Comparison of ENCODE assay signal across 11 cellular contexts in genomic region chr15:89409184-89409992, GRCh38.
DNase-seq lines count a peak whose midpoint lies in the region; ATAC-seq and TF ChIP-seq lines count a peak whose summit lies in the region.
"Had no signal": no experiment of that assay in that cellular context is flagged by ENCODE, and none has a peak within 500 bp of the region (broad histone marks: within the 10 kb centered on the region; RNA-seq: fewer than 3 reads in every experiment).

No MANE protein-coding gene starts in this region.

- no peak overlapping the region for H4K91ac ChIP-seq in neuronal stem cell (ENCODE audit: low read depth, low read length, poor library complexity)

- no CpG with 5 or more reads among the region's 53 CpGs for WGBS in neuronal stem cell (ENCODE audit: extremely low coverage in 2 of 2, insufficient read length in 2 of 2, insufficient replicate concordance in 1 of 2), 2 donors

- peak overlapping the region; percentile 25 for H2BK5ac ChIP-seq in neuronal stem cell (ENCODE audit: low read length)

- peak overlapping the region; percentile 39 for H2AFZ ChIP-seq in ACC112 (ENCODE audit: low read length, unreplicated experiment)
- H2AFZ ChIP-seq in neuronal stem cell (ENCODE audit: low read length): peak overlapping the region; percentile 46
- H2AFZ ChIP-seq: PC-9 had no signal

- no peak overlapping the region for H3K4ac ChIP-seq in neuronal stem cell (ENCODE audit: low read length)

- peak overlapping the region; percentile 14 for H2BK12ac ChIP-seq in neuronal stem cell (ENCODE audit: low read length)

- H3K27me3 ChIP-seq in ACC112 (ENCODE audit: insufficient read depth, low read length): peaks cover 100% of the 10 kb centered on the region
- peaks cover 100% of the 10 kb centered on the region for H3K27me3 ChIP-seq in HUES6 (ENCODE audit: control insufficient read depth, insufficient read depth, low read length)
- peaks cover 0 to 96% (median 49%) of the 10 kb centered on the region in 45 donors for H3K27me3 ChIP-seq in dorsolateral prefrontal cortex
- H3K27me3 ChIP-seq in neuronal stem cell (ENCODE audit: control insufficient read depth in 3 of 3, insufficient read depth in 3 of 3, low read depth in 1 of 3, low read length in 3 of 3): peaks cover 46 to 100% (median 76%) of the 10 kb centered on the region in 3 experiments

- ATAC-seq in HG03469 (IDR thresholded peaks at IDR 0.05; ENCODE audit: unreplicated experiment): no peak

- no peak overlapping the region for H3K9ac ChIP-seq in HUES6 (ENCODE audit: low read length)
- H3K9ac ChIP-seq in neuronal stem cell (ENCODE audit: low read depth, low read length, poor library complexity): no peak overlapping the region

- peak overlapping the region; percentile 65 for H2AK5ac ChIP-seq in neuronal stem cell (ENCODE audit: low read depth, low read length)

- peaks cover 7% of the 10 kb centered on the region for H3K4me1 ChIP-seq in ACC112 (ENCODE audit: control insufficient read depth, insufficient read depth, low read length, unreplicated experiment)
- peaks cover 39% of the 10 kb centered on the region for H3K4me1 ChIP-seq in HUES6 (ENCODE audit: control insufficient read depth, insufficient read depth, low read length)
- H3K4me1 ChIP-seq in neuronal stem cell (ENCODE audit: control insufficient read depth in 2 of 2, insufficient read depth in 1 of 2, low read depth in 1 of 2, low read length in 2 of 2): peaks cover 29 to 33% of the 10 kb centered on the region in 2 donors

- no peaks in the 10 kb centered on the region for H3K9me3 ChIP-seq in HUES6 (ENCODE audit: control insufficient read depth, insufficient read depth, low read depth, low read length)
- H3K9me3 ChIP-seq in neuronal stem cell (replicated peaks in 1 of 2; ENCODE audit: control insufficient read depth in 2 of 2, insufficient read depth in 1 of 2, low read depth in 1 of 2, low read length in 2 of 2): peaks cover 2 to 5% of the 10 kb centered on the region in 2 donors

- no peak for DNase-seq in dorsolateral prefrontal cortex
- DNase-seq in neuronal stem cell (ENCODE audit: low spot score): no peak
- no peak for DNase-seq in stimulated activated CD4-positive, alpha-beta T cell treated with anti-CD3 and anti-CD28 coated beads, Interleukin-2, amount 100 ng/mL, for 48 hours
- no peak for DNase-seq in stimulated activated CD4-positive, alpha-beta T cell treated with anti-CD3 and anti-CD28 coated beads, Interleukin-4, amount 100 ng/mL, for 4 hours
- no peak for DNase-seq in posterior vena cava (ENCODE audit: low spot score)
- DNase-seq: dermis blood vessel endothelial cell, NCI-H1092 had no signal

- H3K4me3 ChIP-seq in ACC112 (ENCODE audit: low read depth, low read length): peak overlapping the region; percentile 70
- peak overlapping the region; percentile 32 for H3K4me3 ChIP-seq in HUES6 (ENCODE audit: low read depth, low read length)
- peak overlapping the region in 45 of 59 donors; percentile 0 to 61 (median 28) for H3K4me3 ChIP-seq in dorsolateral prefrontal cortex
- H3K4me3 ChIP-seq in neuronal stem cell (ENCODE audit: low read length in 2 of 2): no peak overlapping the region
- H3K4me3 ChIP-seq: PC-9 had no signal

- TF ChIP-seq CTCF in dorsolateral prefrontal cortex (IDR thresholded peaks at IDR 0.05 in 54 of 56, conservative IDR thresholded peaks at IDR 0.05 in 2 of 56; ENCODE audit: low read depth in 1 of 56, partially characterized antibody in 56 of 56): no peak

- no peak overlapping the region for H3K4me2 ChIP-seq in neuronal stem cell (ENCODE audit: insufficient read depth, low read length, poor library complexity, severe bottlenecking)
- H3K4me2 ChIP-seq: PC-9 had no signal

- H3K27ac ChIP-seq in ACC112 (ENCODE audit: low read depth, low read length) (no peak overlapping the region), HUES6 (ENCODE audit: low read depth, low read length) (no peak overlapping the region), dorsolateral prefrontal cortex (peak overlapping the region in 38 of 59 donors; percentile 2 to 73 (median 52)), neuronal stem cell (replicated peaks; ENCODE audit: low read length) (no peak overlapping the region)
- H3K27ac ChIP-seq: PC-9 had no signal

- intact Hi-C loops in dorsolateral prefrontal cortex (cut with DNase I): no loop called here
- intact Hi-C loops in posterior vena cava (cut with DNase I): loop anchor here in 1 of 2 donors (5.0 kb wide), 2 partner anchors 42 to 1407 kb away; no protein-coding TSS in a partner anchor

- H2BK120ac ChIP-seq in neuronal stem cell (ENCODE audit: low read depth, low read length): peak overlapping the region; percentile 18

- H3K79me1 ChIP-seq in neuronal stem cell (ENCODE audit: low read depth, low read length): no peaks in the 10 kb centered on the region

- H3K14ac ChIP-seq in neuronal stem cell (ENCODE audit: low read length): no peak overlapping the region

- H2BK15ac ChIP-seq in neuronal stem cell (ENCODE audit: low read length): peak overlapping the region; percentile 42

- H3K36me3 ChIP-seq in ACC112 (ENCODE audit: insufficient read depth, low read length) (no peaks in the 10 kb centered on the region), HUES6 (ENCODE audit: control insufficient read depth, insufficient read depth, low read length) (no peaks in the 10 kb centered on the region), neuronal stem cell (replicated peaks in 1 of 2; ENCODE audit: control insufficient read depth in 2 of 2, insufficient read depth in 2 of 2, low read length in 2 of 2) (no peaks in the 10 kb centered on the region)

- no peaks in the 10 kb centered on the region for H3K79me2 ChIP-seq in ACC112 (ENCODE audit: control insufficient read depth, insufficient read depth, low read length, unreplicated experiment)

- peak overlapping the region; percentile 12 for H3K23ac ChIP-seq in neuronal stem cell (ENCODE audit: low read depth, low read length, poor library complexity)

- no peak overlapping the region for H4K8ac ChIP-seq in neuronal stem cell (ENCODE audit: low read depth, low read length)

- peak overlapping the region; percentile 57 for H3K18ac ChIP-seq in neuronal stem cell (ENCODE audit: low read length)

Comparison
In these comparisons a context has a peak if more than half of its experiments do, and no peak if none do; other contexts are left out.
1. H3K27ac ChIP-seq: peak in dorsolateral prefrontal cortex (38 of 59); none in ACC112 (single experiment), HUES6 (single experiment) and neuronal stem cell (single experiment).
2. H3K4me3 ChIP-seq: peak in ACC112 (single experiment), HUES6 (single experiment) and dorsolateral prefrontal cortex (45 of 59); none in neuronal stem cell (0 of 2).